ENCODE assay signal across 31 cellular contexts in the genomic region with DNA sequence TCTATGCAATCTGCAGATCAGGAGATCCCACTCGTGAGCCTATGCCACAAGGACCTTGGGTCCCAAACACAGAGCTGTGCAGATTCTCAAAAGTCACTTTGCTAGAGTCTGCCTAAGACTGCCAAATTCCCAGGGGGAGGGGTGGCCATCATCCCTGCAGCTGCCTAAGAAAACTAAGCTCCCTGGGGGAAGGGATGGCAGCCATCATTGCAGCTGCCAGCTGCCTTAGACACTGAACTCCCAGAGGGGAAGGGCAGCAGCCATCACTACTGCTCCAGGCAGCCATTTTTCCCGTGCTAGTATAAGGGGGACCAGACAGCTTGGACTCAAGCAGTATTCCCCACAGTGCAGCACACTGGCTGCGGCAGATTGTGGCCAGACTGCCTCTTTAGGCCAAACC.
"Had no signal": no experiment of that assay in that cellular context is flagged by ENCODE, and none has a peak within 500 bp of the region (broad histone marks: within the 10 kb centered on the region; RNA-seq: fewer than 3 reads in every experiment).

No MANE protein-coding gene starts in this region.

- H3K27ac ChIP-seq: adrenal gland, body of pancreas, esophagus muscularis mucosa, foreskin keratinocyte, gastrocnemius medialis, heart right ventricle, WERI-Rb-1 had no signal

- H3K4me1 ChIP-seq: adrenal gland, body of pancreas, esophagus muscularis mucosa, foreskin keratinocyte, gastrocnemius medialis, heart right ventricle had no signal

- H3K9me3 ChIP-seq: adrenal gland, body of pancreas, gastrocnemius medialis had no signal

- H3K36me3 ChIP-seq: adrenal gland, esophagus muscularis mucosa, gastrocnemius medialis, heart right ventricle, WERI-Rb-1 had no signal

- DNase-seq: activated B cell treated with CpG ODN at 0.5 μM for 24 hours; activated CD4-positive, alpha-beta T cell treated with anti-CD3 and anti-CD28 coated beads for 48 hours; activated CD4-positive, alpha-beta T cell treated with anti-CD3 and anti-CD28 coated beads, Interleukin-2, amount 50 U/mL, for 1 hour; activated CD4-positive, alpha-beta T cell treated with anti-CD3 and anti-CD28 coated beads, Interleukin-2, amount 50 U/mL, for 48 hours; activated CD8-positive, alpha-beta memory T cell treated with anti-CD3 and anti-CD28 coated beads, Interleukin-2, amount 10 ng/mL, durations not matched to agents 7 days and 5 days; activated CD8-positive, alpha-beta memory T cell treated with anti-CD3 and anti-CD28 coated beads, Interleukin-2, amount 50 U/mL, for 4 hours; activated CD8-positive, alpha-beta T cell treated with anti-CD3 and anti-CD28 coated beads for 36 hours; activated effector memory CD4-positive, alpha-beta T cell treated with anti-CD3 and anti-CD28 coated beads, Interleukin-2, amount 50 U/mL, for 16 hours; activated naive CD4-positive, alpha-beta T cell treated with anti-CD3 and anti-CD28 coated beads for 36 hours; activated naive CD8-positive, alpha-beta T cell treated with anti-CD3 and anti-CD28 coated beads for 36 hours; activated naive CD8-positive, alpha-beta T cell treated with anti-CD3 and anti-CD28 coated beads, Interleukin-2, amount 50 U/mL, for 24 hours; activated T-cell treated with anti-CD3 and anti-CD28 coated beads, Interleukin-2, amount 50 U/mL, for 1 hour; activated T-cell treated with anti-CD3 and anti-CD28 coated beads, Interleukin-2, amount 50 U/mL, for 48 hours; adrenal gland; amygdala; aorta; body of pancreas; caudate nucleus; cortex of kidney; dermis blood vessel endothelial cell; effector CD4-positive, alpha-beta T cell; effector memory CD8-positive, alpha-beta T cell; erythroblast; foreskin keratinocyte; gastrocnemius medialis; heart right ventricle; T-helper 17 cell; T1000; WERI-Rb-1 had no signal

- H3K4me3 ChIP-seq: adrenal gland, body of pancreas, esophagus muscularis mucosa, gastrocnemius medialis, heart right ventricle had no signal

- H3K27me3 ChIP-seq: adrenal gland, body of pancreas, esophagus muscularis mucosa, gastrocnemius medialis, heart right ventricle had no signal

- ATAC-seq: activated CD4-positive, CD25-positive, alpha-beta regulatory T cell treated with anti-CD3 and anti-CD28 coated beads, Interleukin-2, amount 50 U/mL, for 24 hours; activated CD8-positive, alpha-beta memory T cell treated with anti-CD3 and anti-CD28 coated beads, Interleukin-2, amount 10 ng/mL, durations not matched to agents 7 days and 5 days; activated CD8-positive, alpha-beta T cell treated with anti-CD3 and anti-CD28 coated beads for 36 hours; activated naive CD8-positive, alpha-beta T cell treated with anti-CD3 and anti-CD28 coated beads, Interleukin-2, amount 50 U/mL, for 24 hours; body of pancreas; effector memory CD8-positive, alpha-beta T cell; foreskin keratinocyte; gastrocnemius medialis; heart right ventricle; T-helper 17 cell had no signal
